12 cellular contexts compared by ENCODE assay signal in genomic region chr1:1298861-1299685, GRCh38. TPM values are rescaled to one million over a fixed set of nuclear protein-coding genes. Genes with fewer than 3 reads are reported as not detected.
A peak's percentile ranks its signal among the peaks of the same experiment; 100 is the strongest.
DNase-seq lines count a peak whose midpoint lies in the region; ATAC-seq and TF ChIP-seq lines count a peak whose summit lies in the region.
"Had no signal": no experiment of that assay in that cellular context is flagged by ENCODE, and none has a peak within 500 bp of the region (broad histone marks: within the 10 kb centered on the region; RNA-seq: fewer than 3 reads in every experiment).

No MANE protein-coding gene starts in this region.

- peak; percentile 77 for ATAC-seq in DND-41 (ENCODE audit: insufficient read depth, low read depth)
- no peak for ATAC-seq in GM18498 (IDR thresholded peaks at IDR 0.05; ENCODE audit: unreplicated experiment)

- H3K4me2 ChIP-seq in DND-41 (ENCODE audit: insufficient read depth, low read length): no peak overlapping the region

- DNase-seq in DND-41: peak; percentile 65
- DNase-seq in NCI-H82 (lab: John Stamatoyannopoulos, UW): peak; percentile 97
- peak; percentile 69 for DNase-seq in cerebellum (ENCODE audit: low spot score)
- DNase-seq in midbrain (lab: John Stamatoyannopoulos, UW): peak; percentile 92
- DNase-seq in NCI-H1436 (lab: John Stamatoyannopoulos, UW): no peak
- no peak for DNase-seq in GM03348 (ENCODE audit: low spot score)
- DNase-seq in OCI-M2 (lab: John Stamatoyannopoulos, UW; ENCODE audit: unreplicated experiment): no peak

- peaks cover 16% of the 10 kb centered on the region; the same call in 1 of the 2 replicates for H3K36me3 ChIP-seq in DND-41 (ENCODE audit: insufficient read depth, low read length)
- H3K36me3 ChIP-seq: thoracic aorta had no signal

- H3K79me2 ChIP-seq in DND-41 (ENCODE audit: insufficient read depth, low read length): peaks cover 6% of the 10 kb centered on the region; the same call in 1 of the 2 replicates

- no peak overlapping the region for H2AFZ ChIP-seq in DND-41 (ENCODE audit: low read depth, low read length)

- H4K20me1 ChIP-seq in DND-41 (ENCODE audit: insufficient read depth, low read length): peaks cover 49% of the 10 kb centered on the region

- no peaks in the 10 kb centered on the region for H3K4me1 ChIP-seq in DND-41 (ENCODE audit: insufficient read depth, low read length)
- H3K4me1 ChIP-seq: ascending aorta, Caco-2 had no signal

- TF ChIP-seq CTCF in DND-41 (IDR thresholded peaks at IDR 0.05; ENCODE audit: borderline replicate concordance, extremely low read depth, low read length, poor library complexity, severe bottlenecking): no peak

- H3K9ac ChIP-seq in DND-41 (ENCODE audit: low read depth, low read length): no peak overlapping the region

- no peaks in the 10 kb centered on the region for H3K9me3 ChIP-seq in DND-41 (ENCODE audit: insufficient read depth, low read length, severe bottlenecking)
- H3K9me3 ChIP-seq: ascending aorta, Caco-2, thoracic aorta had no signal

- no peak overlapping the region for H3K4me3 ChIP-seq in DND-41 (ENCODE audit: low read depth in 1 of 2, low read length in 2 of 2)
- H3K4me3 ChIP-seq: ascending aorta, thoracic aorta had no signal

- H3K27ac ChIP-seq in DND-41 (ENCODE audit: low read length): no peak overlapping the region
- H3K27ac ChIP-seq: ascending aorta, epithelial cell of prostate, thoracic aorta had no signal

- no peaks in the 10 kb centered on the region for H3K27me3 ChIP-seq in DND-41 (ENCODE audit: insufficient read depth, low read length, poor library complexity)
- H3K27me3 ChIP-seq: ascending aorta had no signal

RNA-seq across cellular contexts. Expression of gene ACAP3, which starts 8.7 kb away (rescaled TPM):
- total RNA-seq in cerebellum: 83.3 TPM

RNA-seq across cellular contexts. Expression of gene PUSL1, which starts 9.3 kb away (rescaled TPM):
- total RNA-seq in cerebellum: 10.5 TPM

RNA-seq across cellular contexts. Expression of gene SCNN1D, which starts 18.8 kb away (rescaled TPM):
- 4.4 TPM for total RNA-seq in cerebellum

RNA-seq across cellular contexts. Expression of gene INTS11, which starts 25.4 kb away (rescaled TPM):
- 47.8 TPM for total RNA-seq in cerebellum

RNA-seq across cellular contexts. Expression of gene UBE2J2, which starts 25.4 kb away (rescaled TPM):
- 32.1 TPM for total RNA-seq in cerebellum

Comparison
In these comparisons a context has a peak if more than half of its experiments do, and no peak if none do; other contexts are left out.
1. DNase-seq: peak in DND-41 (single experiment), NCI-H82 (single experiment), cerebellum (single experiment) and midbrain (single experiment); none in NCI-H1436 (single experiment), GM03348 (single experiment) and OCI-M2 (single experiment).